In the genomic region with DNA sequence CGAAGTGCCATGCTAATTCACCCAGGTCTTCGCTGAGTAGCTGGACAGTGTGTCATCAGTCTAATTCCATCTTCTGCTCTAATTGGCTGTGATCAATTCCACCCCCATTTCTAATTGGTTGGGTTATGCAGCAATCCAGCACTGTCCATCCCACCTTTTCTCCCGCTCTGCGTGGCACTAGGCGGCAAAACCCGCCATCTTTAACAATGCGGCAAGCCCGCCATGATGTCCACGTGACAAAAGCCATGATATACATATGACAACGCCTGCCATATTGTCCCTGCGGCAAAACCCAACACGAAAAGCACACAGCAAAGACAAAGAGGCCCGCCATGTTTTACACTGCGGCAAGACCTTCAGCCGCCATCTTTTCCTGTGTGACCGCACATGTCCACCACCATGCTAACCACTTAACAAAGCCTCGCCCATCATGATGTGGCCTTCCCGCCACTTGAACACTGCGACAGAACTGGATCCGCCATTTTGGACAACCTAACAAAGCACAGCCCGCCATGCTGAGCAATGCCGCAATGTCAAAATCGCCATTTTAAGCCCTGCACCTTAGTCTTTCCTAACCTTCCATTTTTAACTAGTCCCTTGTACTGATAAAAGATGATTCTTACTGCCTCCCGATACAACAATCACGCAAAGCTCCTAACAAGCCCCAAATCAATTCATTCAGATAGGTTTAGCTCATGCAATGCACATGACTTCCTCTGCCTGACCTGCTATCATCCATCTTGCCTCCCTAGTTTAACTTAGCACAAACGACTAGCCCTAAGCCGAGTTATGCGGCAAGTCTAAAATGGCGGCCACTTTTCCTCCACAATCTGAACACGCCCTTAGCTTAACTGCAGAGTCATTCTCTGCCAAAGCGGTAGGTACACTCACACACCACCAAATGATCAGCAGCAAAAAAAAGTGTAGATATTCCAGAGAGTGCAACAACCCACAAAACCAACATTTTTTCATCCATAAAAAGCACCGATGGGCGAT, we compare ENCODE assay signal across 9 cellular contexts. TPM values are rescaled to one million over a fixed set of nuclear protein-coding genes. Genes with fewer than 3 reads are reported as not detected.
DNase-seq lines count a peak whose midpoint lies in the region; ATAC-seq lines count a peak whose summit lies in the region.
"Had no signal": no experiment of that assay in that cellular context is flagged by ENCODE, and none has a peak within 500 bp of the region (broad histone marks: within the 10 kb centered on the region; RNA-seq: fewer than 3 reads in every experiment).

No MANE protein-coding gene starts in this region.

- DNase-seq in GM04503 (ENCODE audit: low read depth) (peak; percentile 84), mucosa of gallbladder (ENCODE audit: low spot score) (peak; percentile 93), middle frontal gyrus (ENCODE audit: extremely low spot score, low spot score) (no peak)
- peak; percentile 80 to 83 for DNase-seq in activated T-cell treated with anti-CD3 and anti-CD28 coated beads, Interleukin-2, amount 50 U/mL, for 48 hours
- DNase-seq in activated CD4-positive, alpha-beta T cell treated with anti-CD3 and anti-CD28 coated beads, Interleukin-2, amount 50 U/mL, for 48 hours, result no peak
- DNase-seq in activated effector memory CD4-positive, alpha-beta T cell treated with anti-CD3 and anti-CD28 coated beads, Interleukin-2, amount 50 U/mL, for 16 hours, result no peak

- ATAC-seq in HG02852 (IDR thresholded peaks at IDR 0.05; ENCODE audit: unreplicated experiment) (peak; percentile 79), GM18868 (IDR thresholded peaks at IDR 0.05; ENCODE audit: unreplicated experiment) (no peak)

RNA-seq across cellular contexts. Expression of a gene that starts 1.2 kb away (rescaled TPM):
- 240 TPM for total RNA-seq in mucosa of gallbladder
- total RNA-seq: neural crest cell had no signal

Comparison
In these comparisons a context has a peak if more than half of its experiments do, and no peak if none do; other contexts are left out.
1. DNase-seq: peak in GM04503 (single experiment), activated T-cell treated with anti-CD3 and anti-CD28 coated beads, Interleukin-2, amount 50 U/mL, for 48 hours (2 of 2) and mucosa of gallbladder (single experiment); none in activated CD4-positive, alpha-beta T cell treated with anti-CD3 and anti-CD28 coated beads, Interleukin-2, amount 50 U/mL, for 48 hours (0 of 2), middle frontal gyrus (single experiment) and activated effector memory CD4-positive, alpha-beta T cell treated with anti-CD3 and anti-CD28 coated beads, Interleukin-2, amount 50 U/mL, for 16 hours (single experiment).